ENCODE assay signal across 8 cellular contexts in the genomic region with DNA sequence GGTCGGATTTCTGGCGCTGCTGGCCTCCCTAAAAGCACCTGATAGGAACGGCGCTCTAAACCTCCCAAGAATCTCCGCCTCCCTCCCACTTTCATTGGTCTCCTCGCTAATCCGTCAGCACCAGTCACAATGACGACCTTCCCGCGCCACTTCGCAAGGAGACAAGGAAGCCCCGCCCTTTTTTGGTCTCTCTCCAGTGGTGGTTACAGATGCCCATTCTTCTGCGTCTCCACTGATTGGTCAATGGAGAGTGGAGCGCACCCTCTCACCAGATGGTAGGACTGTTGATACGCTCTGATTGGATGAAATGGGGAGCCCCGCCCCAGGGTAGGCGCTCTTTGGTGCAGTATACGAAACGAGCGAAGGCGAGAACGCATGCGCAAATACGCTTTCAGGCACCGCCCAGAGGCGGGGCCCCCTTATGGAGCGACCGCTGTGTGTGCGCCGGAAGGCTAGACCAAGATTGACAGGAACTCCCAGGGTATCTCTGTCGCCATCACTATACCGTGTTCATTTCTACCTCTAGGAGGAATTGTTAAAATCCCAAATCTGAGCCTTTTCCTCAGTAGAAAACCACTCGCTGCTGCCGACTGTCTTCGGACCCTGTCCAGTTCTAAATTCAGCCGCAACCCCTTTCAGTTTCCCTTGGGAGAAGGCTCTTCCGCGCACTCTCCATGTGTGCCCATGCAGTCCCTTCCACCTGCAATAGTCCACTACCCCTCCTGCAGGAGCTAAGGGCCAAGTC. TPM values are rescaled to one million over a fixed set of nuclear protein-coding genes. Genes with fewer than 3 reads are reported as not detected.
A peak's percentile ranks its signal among the peaks of the same experiment; 100 is the strongest.
DNase-seq lines count a peak whose midpoint lies in the region; ATAC-seq and TF ChIP-seq lines count a peak whose summit lies in the region.

No MANE protein-coding gene starts in this region.

- peak; percentile 57 for ATAC-seq in HG02571 (IDR thresholded peaks at IDR 0.05; ENCODE audit: unreplicated experiment)

- TF ChIP-seq CTCF in GM06990 (IDR thresholded peaks at IDR 0.05; ENCODE audit: insufficient read depth, low read length, poor library complexity, severe bottlenecking) (no peak), NB4 (IDR thresholded peaks at IDR 0.05; ENCODE audit: low read depth, low read length) (no peak), neutrophil (IDR thresholded peaks at IDR 0.05) (peak; percentile 42)

- peaks cover 34 to 35% of the 10 kb centered on the region in 2 experiments for H3K4me1 ChIP-seq in neutrophil (ENCODE audit: control insufficient read depth in 1 of 2, insufficient read depth in 1 of 2, low read depth in 1 of 2, low read length in 1 of 2)

- H3K9me3 ChIP-seq in neutrophil, result no peaks in the 10 kb centered on the region

- DNase-seq in GM06990 (ENCODE audit: extremely low read depth, insufficient read length), result peak; percentile 98
- DNase-seq in NB4 (ENCODE audit: low read depth), result peak; percentile 99
- DNase-seq in SK-N-DZ (ENCODE audit: low spot score), result peak; percentile 100
- DNase-seq in activated naive CD4-positive, alpha-beta T cell treated with anti-CD3 and anti-CD28 coated beads, Interleukin-2, amount 50 U/mL, for 16 hours, result peak; percentile 98
- peak; percentile 99 for DNase-seq in germinal center (ENCODE audit: low spot score)
- peak; percentile 78 to 100 (median 100) for DNase-seq in substantia nigra (lab: John Stamatoyannopoulos, UW)

- H3K4me3 ChIP-seq in GM06990 (replicated peaks; ENCODE audit: low read depth, low read length), result peak overlapping the region; percentile 89
- H3K4me3 ChIP-seq in NB4 (ENCODE audit: low read depth, low read length), result peak overlapping the region; percentile 57
- peak overlapping the region; percentile 80 to 90 for H3K4me3 ChIP-seq in neutrophil (ENCODE audit: low read depth in 1 of 2, low read length in 1 of 2)

- H3K36me3 ChIP-seq in GM06990 (ENCODE audit: control insufficient read depth, insufficient read depth, low read length) (peaks cover 19% of the 10 kb centered on the region), neutrophil (peaks cover 27% of the 10 kb centered on the region)

- TF ChIP-seq POLR2A in NB4 (IDR thresholded peaks at IDR 0.05; ENCODE audit: extremely low read depth, insufficient read length), result peak; percentile 67

- H3K27ac ChIP-seq in neutrophil, result peak overlapping the region; percentile 100
- H3K27ac ChIP-seq in substantia nigra (ENCODE audit: low read depth, low read length, poor library complexity, severe bottlenecking), result peak overlapping the region; percentile 99

- no peaks in the 10 kb centered on the region for H3K27me3 ChIP-seq in GM06990 (replicated peaks; ENCODE audit: control insufficient read depth, insufficient read depth, low read length)
- H3K27me3 ChIP-seq in neutrophil, result no peaks in the 10 kb centered on the region

RNA-seq across cellular contexts. Expression of gene HNRNPL, which starts 0.6 kb away (rescaled TPM):
- 252 and 301 TPM in 2 replicates for polyA plus RNA-seq in SK-N-DZ (2014; cell fraction: cytosol; rRNA removed)
- polyA plus RNA-seq in SK-N-DZ (2014; cell fraction: nucleus; rRNA removed), result 265 and 301 TPM in 2 replicates

RNA-seq across cellular contexts. Expression of gene ECH1, which starts 18.8 kb away (rescaled TPM):
- 41.5 and 44.5 TPM in 2 replicates for polyA plus RNA-seq in SK-N-DZ (2014; cell fraction: cytosol; rRNA removed)
- 25.2 and 62.0 TPM in 2 replicates for polyA plus RNA-seq in SK-N-DZ (2014; cell fraction: nucleus; rRNA removed)

RNA-seq across cellular contexts. Expression of gene RINL, which starts 27.7 kb away (rescaled TPM):
- polyA plus RNA-seq in SK-N-DZ (2014; cell fraction: cytosol; rRNA removed), result 4.5 and 5.5 TPM in 2 replicates
- 3.8 and 5.1 TPM in 2 replicates for polyA plus RNA-seq in SK-N-DZ (2014; cell fraction: nucleus; rRNA removed)

RNA-seq across cellular contexts. Expression of gene LGALS4, which starts 37.7 kb away (rescaled TPM):
- 0.30 and 1.6 TPM in 2 replicates for polyA plus RNA-seq in SK-N-DZ (2014; cell fraction: cytosol; rRNA removed)
- 1.2 and 2.6 TPM in 2 replicates for polyA plus RNA-seq in SK-N-DZ (2014; cell fraction: nucleus; rRNA removed)

RNA-seq across cellular contexts. Expression of gene SIRT2, which starts 49.0 kb away (rescaled TPM):
- polyA plus RNA-seq in SK-N-DZ (2014; cell fraction: cytosol; rRNA removed), result 34.3 and 37.5 TPM in 2 replicates
- 35.9 and 43.8 TPM in 2 replicates for polyA plus RNA-seq in SK-N-DZ (2014; cell fraction: nucleus; rRNA removed)

Comparison
In these comparisons a context has a peak if more than half of its experiments do, and no peak if none do; other contexts are left out.
1. Peak in every context shown above with its lines: DNase-seq, ATAC-seq, H3K4me3 ChIP-seq and H3K27ac ChIP-seq.